Comparison of ENCODE assay signal across 25 cellular contexts in genomic region chr12:112161711-112162110, GRCh38. TPM values are rescaled to one million over a fixed set of nuclear protein-coding genes. Genes with fewer than 3 reads are reported as not detected.
DNase-seq lines count a peak whose midpoint lies in the region; ATAC-seq and TF ChIP-seq lines count a peak whose summit lies in the region.
"Had no signal": no experiment of that assay in that cellular context is flagged by ENCODE, and none has a peak within 500 bp of the region (broad histone marks: within the 10 kb centered on the region; RNA-seq: fewer than 3 reads in every experiment).

No MANE protein-coding gene starts in this region.

- H3K27ac ChIP-seq in layer of hippocampus (ENCODE audit: low read depth, low read length) (peak overlapping the region; percentile 49), substantia nigra (ENCODE audit: low read depth, low read length, poor library complexity, severe bottlenecking) (peak overlapping the region; percentile 71)
- H3K27ac ChIP-seq: SJCRH30, uterus had no signal

- DNase-seq in activated T-cell treated with anti-CD3 and anti-CD28 coated beads, Interleukin-2, amount 50 U/mL, for 24 hours: no peak
- no peak for DNase-seq in activated T-cell treated with anti-CD3 and anti-CD28 coated beads, Interleukin-2, amount 50 U/mL, for 4 hours
- DNase-seq in astrocyte of the cerebellum (ENCODE audit: low read depth): peak; percentile 13
- peak in 2 of 49 donors; percentile 15 to 36 for DNase-seq in substantia nigra (lab: John Stamatoyannopoulos, UW)
- DNase-seq in NCI-H1092 (lab: John Stamatoyannopoulos, UW): no peak
- no peak for DNase-seq in stimulated activated CD4-positive, alpha-beta T cell treated with anti-CD3 and anti-CD28 coated beads, Interleukin-4, amount 100 ng/mL, for 1 hour
- DNase-seq: ACHN; activated CD4-positive, CD25-positive, alpha-beta regulatory T cell; amniotic stem cell; cerebellar nuclear complex; DND-41; hippocampal formation; islet precursor cell; MM.1S; NCI-H1694; NCI-H345; PC-3; SJCRH30; small intestine; stimulated activated CD4-positive, alpha-beta T cell treated with anti-CD3 and anti-CD28 coated beads, Interleukin-4, amount 100 ng/mL, for 4 hours; uterus had no signal

- in situ Hi-C loops in astrocyte of the cerebellum (cut with HindIII; ENCODE audit: low sequenced_read_pairs): no loop called here

- H3K4me3 Mint-ChIP-seq in activated T-cell treated with anti-CD3 and anti-CD28 coated beads, Interleukin-2, amount 50 U/mL, for 24 hours: no peak overlapping the region
- H3K4me3 Mint-ChIP-seq in activated T-cell treated with anti-CD3 and anti-CD28 coated beads, Interleukin-2, amount 50 U/mL, for 4 hours: no peak overlapping the region
- H3K4me3 Mint-ChIP-seq: nephron had no signal

- no peak for TF ChIP-seq CTCF in astrocyte of the cerebellum (IDR thresholded peaks at IDR 0.05; ENCODE audit: low read depth, low read length, missing control alignments)

- no peak for ATAC-seq in activated T-cell treated with anti-CD3 and anti-CD28 coated beads, Interleukin-2, amount 50 U/mL, for 4 hours
- ATAC-seq in HG02970 (IDR thresholded peaks at IDR 0.05; ENCODE audit: low FRiP score, unreplicated experiment): no peak

- H3K9me3 Mint-ChIP-seq in activated T-cell treated with anti-CD3 and anti-CD28 coated beads, Interleukin-2, amount 50 U/mL, for 24 hours: peaks cover 23% of the 10 kb centered on the region
- H3K9me3 Mint-ChIP-seq in activated T-cell treated with anti-CD3 and anti-CD28 coated beads, Interleukin-2, amount 50 U/mL, for 4 hours: peaks cover 31% of the 10 kb centered on the region

- H3K4me1 Mint-ChIP-seq in activated T-cell treated with anti-CD3 and anti-CD28 coated beads, Interleukin-2, amount 50 U/mL, for 24 hours (ENCODE audit: low read depth): peaks cover 18% of the 10 kb centered on the region
- peaks cover 27% of the 10 kb centered on the region for H3K4me1 Mint-ChIP-seq in activated T-cell treated with anti-CD3 and anti-CD28 coated beads, Interleukin-2, amount 50 U/mL, for 4 hours (ENCODE audit: low read depth)
- H3K4me1 Mint-ChIP-seq: nephron had no signal

- H3K4me3 ChIP-seq in astrocyte of the cerebellum (ENCODE audit: low read depth, low read length): no peak overlapping the region
- H3K4me3 ChIP-seq: SJCRH30, uterus had no signal

- peak overlapping the region; percentile 15 for H3K27ac Mint-ChIP-seq in activated T-cell treated with anti-CD3 and anti-CD28 coated beads, Interleukin-2, amount 50 U/mL, for 24 hours
- H3K27ac Mint-ChIP-seq: nephron, progenitor cell of endocrine pancreas had no signal

- H3K27me3 ChIP-seq in layer of hippocampus (ENCODE audit: control insufficient read depth, insufficient read depth, low read length): no peaks in the 10 kb centered on the region
- H3K27me3 ChIP-seq: SJCRH30, uterus had no signal

- no peaks in the 10 kb centered on the region for H3K27me3 Mint-ChIP-seq in activated T-cell treated with anti-CD3 and anti-CD28 coated beads, Interleukin-2, amount 50 U/mL, for 24 hours
- H3K27me3 Mint-ChIP-seq in activated T-cell treated with anti-CD3 and anti-CD28 coated beads, Interleukin-2, amount 50 U/mL, for 4 hours (ENCODE audit: low read depth): no peaks in the 10 kb centered on the region
- H3K27me3 Mint-ChIP-seq: progenitor cell of endocrine pancreas had no signal

- peaks cover 70% of the 10 kb centered on the region for H3K36me3 Mint-ChIP-seq in activated T-cell treated with anti-CD3 and anti-CD28 coated beads, Interleukin-2, amount 50 U/mL, for 24 hours (ENCODE audit: low read depth)
- peaks cover 64% of the 10 kb centered on the region for H3K36me3 Mint-ChIP-seq in activated T-cell treated with anti-CD3 and anti-CD28 coated beads, Interleukin-2, amount 50 U/mL, for 4 hours (ENCODE audit: insufficient read depth)

RNA-seq across cellular contexts. Expression of gene TRAFD1, which starts 36.4 kb away (rescaled TPM):
- 10 to 100 TPM; 47.1 to 52.3 (median 49.4) TPM for total RNA-seq in activated T-cell treated with anti-CD3 and anti-CD28 coated beads, Interleukin-2, amount 50 U/mL, for 4 hours

RNA-seq across cellular contexts. Expression of gene NAA25, which starts 53.1 kb away (rescaled TPM):
- total RNA-seq in activated T-cell treated with anti-CD3 and anti-CD28 coated beads, Interleukin-2, amount 50 U/mL, for 4 hours: 10 to 100 TPM; 60.1 to 67.5 (median 60.5) TPM
